In genomic region chr2:219684721-219685689, GRCh38 we compare ENCODE assay signal across 8 cellular contexts. TPM values are rescaled to one million over a fixed set of nuclear protein-coding genes. Genes with fewer than 3 reads are reported as not detected.
DNase-seq lines count a peak whose midpoint lies in the region; ATAC-seq and TF ChIP-seq lines count a peak whose summit lies in the region.

No MANE protein-coding gene starts in this region.

- H3K27ac Mint-ChIP-seq in glutamatergic neuron (ENCODE audit: unreplicated experiment), result no peak overlapping the region

- H3K4me3 ChIP-seq in AG10803 (ENCODE audit: low read length), result peak overlapping the region; percentile 60

- H3K4me3 Mint-ChIP-seq in glutamatergic neuron (ENCODE audit: unreplicated experiment), result peak overlapping the region; percentile 50

- ATAC-seq in GM19043 (IDR thresholded peaks at IDR 0.05; ENCODE audit: low read depth, unreplicated experiment), result peak; percentile 94
- peak; percentile 98 for ATAC-seq in HG03103 (IDR thresholded peaks at IDR 0.05; ENCODE audit: low read depth, unreplicated experiment)

- TF ChIP-seq CTCF in AG10803 (conservative IDR thresholded peaks at IDR 0.05; ENCODE audit: low read length), result peak; percentile 25; the same call in 1 of the 2 replicates
- no peak for TF ChIP-seq CTCF in glutamatergic neuron (IDR thresholded peaks at IDR 0.05; ENCODE audit: partially characterized antibody, unreplicated experiment)

- H3K9me3 Mint-ChIP-seq in glutamatergic neuron (ENCODE audit: unreplicated experiment), result peaks cover 3% of the 10 kb centered on the region

- DNase-seq in AG10803 (ENCODE audit: low read depth), result peak; percentile 81
- DNase-seq in NCI-H460 (ENCODE audit: extremely low read depth, low read depth), result peak; percentile 64
- DNase-seq in activated T-cell treated with anti-CD3 and anti-CD28 coated beads, Interleukin-2, amount 50 U/mL, for 48 hours, result peak; percentile 55 to 67
- DNase-seq in glutamatergic neuron, result no peak
- peak; percentile 80 for DNase-seq in renal cortical epithelial cell (ENCODE audit: low read depth)
- no peak for DNase-seq in SW 1271 (lab: John Stamatoyannopoulos, UW)

- peaks cover 5% of the 10 kb centered on the region for H3K4me1 Mint-ChIP-seq in glutamatergic neuron (ENCODE audit: low read depth, unreplicated experiment)

- peaks cover 20% of the 10 kb centered on the region for H3K36me3 Mint-ChIP-seq in glutamatergic neuron (ENCODE audit: unreplicated experiment)

- H3K27me3 Mint-ChIP-seq in glutamatergic neuron (ENCODE audit: unreplicated experiment), result peaks cover 2% of the 10 kb centered on the region

RNA-seq across cellular contexts. Expression of gene SLC4A3, which starts 57.6 kb away (rescaled TPM):
- total RNA-seq in NCI-H460 (2014; rRNA removed; shearing (Covaris generic)), result 0.97 and 1.3 TPM in 2 replicates
- polyA plus RNA-seq in NCI-H460 (2014; cell fraction: nucleus; rRNA removed), result 2.0 and 2.4 TPM in 2 replicates
- total RNA-seq in glutamatergic neuron (ENCODE audit: unreplicated experiment) (24.4 TPM), renal cortical epithelial cell (3.5 and 10.1 TPM in 2 replicates)

Comparison
In these comparisons a context has a peak if more than half of its experiments do, and no peak if none do; other contexts are left out.
1. DNase-seq: peak in AG10803 (single experiment), NCI-H460 (single experiment), activated T-cell treated with anti-CD3 and anti-CD28 coated beads, Interleukin-2, amount 50 U/mL, for 48 hours (2 of 2) and renal cortical epithelial cell (single experiment); none in glutamatergic neuron (single experiment) and SW 1271 (0 of 2).